In the genomic region with DNA sequence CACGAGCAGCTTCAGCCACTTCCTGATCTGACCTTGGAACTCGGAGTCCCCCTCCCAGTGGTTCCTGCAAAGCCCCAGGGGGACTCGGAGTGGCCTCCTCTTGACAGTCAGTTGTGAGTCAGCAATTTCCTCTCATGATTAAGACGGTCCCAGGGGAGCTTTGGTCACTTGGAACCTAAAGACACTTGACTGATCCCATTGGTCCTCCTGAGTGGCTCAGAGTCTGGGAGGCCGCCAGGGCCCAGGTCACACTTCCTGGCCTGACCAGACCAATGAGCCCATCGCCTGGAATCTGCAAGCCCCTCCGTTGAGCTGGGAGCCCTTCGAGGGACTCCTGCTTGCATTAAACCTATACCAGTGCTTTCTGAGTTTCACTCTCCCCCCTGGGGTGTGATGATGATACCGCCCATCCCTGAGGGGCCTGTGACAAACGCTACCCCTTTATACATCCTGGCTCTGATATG, we compare ENCODE assay signal across 9 cellular contexts.
DNase-seq lines count a peak whose midpoint lies in the region; ATAC-seq and TF ChIP-seq lines count a peak whose summit lies in the region.
"Had no signal": no experiment of that assay in that cellular context is flagged by ENCODE, and none has a peak within 500 bp of the region (broad histone marks: within the 10 kb centered on the region; RNA-seq: fewer than 3 reads in every experiment).

No MANE protein-coding gene starts in this region.

- peaks cover 20% of the 10 kb centered on the region for H3K27me3 ChIP-seq in BLaER1

- H3K27ac ChIP-seq in BLaER1 (no peak overlapping the region), caudate nucleus (ENCODE audit: low read depth, low read length) (no peak overlapping the region)

- H3K4me1 ChIP-seq in BLaER1, result peaks cover 50% of the 10 kb centered on the region

- peaks cover 20% of the 10 kb centered on the region; the same call in 1 of the 2 replicates for H4K20me1 ChIP-seq in BLaER1

- H3K9ac ChIP-seq in BLaER1, result no peak overlapping the region

- no peak for TF ChIP-seq CTCF in cardiac fibroblast (IDR thresholded peaks at IDR 0.05; ENCODE audit: low read depth, low read length)

- H3K4me2 ChIP-seq in BLaER1, result peak overlapping the region; percentile 78

- ATAC-seq in GM19351 (IDR thresholded peaks at IDR 0.05; ENCODE audit: unreplicated experiment) (peak; percentile 61), HG03354 (IDR thresholded peaks at IDR 0.05; ENCODE audit: poor library complexity, severe bottlenecking, unreplicated experiment) (peak; percentile 72)

- H3K4me3 ChIP-seq in BLaER1, result no peak overlapping the region
- H3K4me3 ChIP-seq in cardiac fibroblast (replicated peaks in 1 of 2; ENCODE audit: low read depth in 2 of 2, low read length in 2 of 2), result no peak overlapping the region

- peak; percentile 39 to 84 for DNase-seq in cardiac fibroblast (ENCODE audit: low read depth in 2 of 2)
- no peak for DNase-seq in NCI-H2107 treated with DMSO at 0.1 percent for 48 hours (lab: John Stamatoyannopoulos, UW; ENCODE audit: unreplicated experiment)
- DNase-seq in caudate nucleus (lab: John Stamatoyannopoulos, UW), result no peak
- no peak for DNase-seq in stimulated activated CD4-positive, alpha-beta T cell treated with anti-CD3 and anti-CD28 coated beads, Interleukin-12 subunit alpha, Interleukin-12 subunit beta, amount 100 ng/mL, for 4 hours
- DNase-seq in COLO668 (lab: John Stamatoyannopoulos, UW; ENCODE audit: unreplicated experiment), result no peak
- DNase-seq: NCI-H1092 treated with DMSO at 0.1 percent for 48 hours had no signal

- no peaks in the 10 kb centered on the region for H3K9me3 ChIP-seq in BLaER1

- no peaks in the 10 kb centered on the region for H3K36me3 ChIP-seq in BLaER1

Comparison
In these comparisons a context has a peak if more than half of its experiments do, and no peak if none do; other contexts are left out.
1. DNase-seq: peak in cardiac fibroblast (2 of 2); none in NCI-H2107 treated with DMSO at 0.1 percent for 48 hours (single experiment), caudate nucleus (0 of 61), stimulated activated CD4-positive, alpha-beta T cell treated with anti-CD3 and anti-CD28 coated beads, Interleukin-12 subunit alpha, Interleukin-12 subunit beta, amount 100 ng/mL, for 4 hours (single experiment) and COLO668 (single experiment).